Comparison of ENCODE assay signal across 15 cellular contexts in genomic region chr11:104623518-104623917, GRCh38.
A peak's percentile ranks its signal among the peaks of the same experiment; 100 is the strongest.
DNase-seq lines count a peak whose midpoint lies in the region; ATAC-seq lines count a peak whose summit lies in the region.
"Had no signal": no experiment of that assay in that cellular context is flagged by ENCODE, and none has a peak within 500 bp of the region (broad histone marks: within the 10 kb centered on the region; RNA-seq: fewer than 3 reads in every experiment).

No MANE protein-coding gene starts in this region.

- CTCF ChIA-PET in activated CD4-positive, alpha-beta T cell treated with anti-CD3 and anti-CD28 coated beads for 36 hours (lab: Charles Lee) = interaction anchor here (0.6 to 1.2 kb wide), 5 partner anchors 10 to 148 kb away, joined by 3 to 4 read pairs (median 3); no protein-coding TSS in a partner anchor

- DNase-seq in activated CD4-positive, alpha-beta T cell treated with anti-CD3 and anti-CD28 coated beads for 36 hours = no peak
- DNase-seq in activated CD4-positive, alpha-beta T cell treated with anti-CD3 and anti-CD28 coated beads for 48 hours = no peak
- DNase-seq in SW 1271 (lab: John Stamatoyannopoulos, UW) (peak; percentile 63 to 85), fibroblast of peridontal ligament (ENCODE audit: extremely low read depth) (peak; percentile 43), C1 segment of cervical spinal cord (lab: John Stamatoyannopoulos, UW) (no peak)
- DNase-seq in stimulated activated naive CD8-positive, alpha-beta T cell treated with anti-CD3 and anti-CD28 coated beads, Interleukin-15, Interleukin-2, amounts not matched to agents 100 U/mL and 50 U/mL, for 24 hours = no peak
- no peak for DNase-seq in stimulated activated CD4-positive, alpha-beta T cell treated with anti-CD3 and anti-CD28 coated beads, Interleukin-4, amount 100 ng/mL, for 24 hours
- DNase-seq: 8988T, Caco-2, hypothalamus, Karpas-422, NCI-H187 treated with DMSO at 0.1 percent for 48 hours, NCI-H82, small intestine had no signal

- H3K27me3 Mint-ChIP-seq in activated CD4-positive, alpha-beta T cell treated with anti-CD3 and anti-CD28 coated beads for 36 hours = no peaks in the 10 kb centered on the region

- no peak overlapping the region for H3K4me3 Mint-ChIP-seq in activated CD4-positive, alpha-beta T cell treated with anti-CD3 and anti-CD28 coated beads for 36 hours

- intact Hi-C loops in activated CD4-positive, alpha-beta T cell treated with anti-CD3 and anti-CD28 coated beads for 36 hours (cut with DNase I, micrococcal nuclease) = loop anchor here in 1 of 2 experiments (5.0 kb wide), 1 partner anchor 284 kb away; no protein-coding TSS in a partner anchor

- ATAC-seq in activated CD4-positive, alpha-beta T cell treated with anti-CD3 and anti-CD28 coated beads for 36 hours = peak; percentile 69
- ATAC-seq in stimulated activated naive CD8-positive, alpha-beta T cell treated with anti-CD3 and anti-CD28 coated beads, Interleukin-15, Interleukin-2, amounts not matched to agents 100 U/mL and 50 U/mL, for 24 hours = peak; percentile 66
- no peak for ATAC-seq in GM19351 (IDR thresholded peaks at IDR 0.05; ENCODE audit: unreplicated experiment)

- POLR2A ChIA-PET in activated CD4-positive, alpha-beta T cell treated with anti-CD3 and anti-CD28 coated beads for 36 hours (lab: Charles Lee) = interaction anchor here (0.6 to 0.8 kb wide), 2 partner anchors 83 to 361 kb away, joined by 3 read pairs; no protein-coding TSS in a partner anchor

- H3K27ac Mint-ChIP-seq in activated CD4-positive, alpha-beta T cell treated with anti-CD3 and anti-CD28 coated beads for 36 hours = no peak overlapping the region

- H3K4me1 Mint-ChIP-seq in activated CD4-positive, alpha-beta T cell treated with anti-CD3 and anti-CD28 coated beads for 36 hours = peaks cover 21% of the 10 kb centered on the region

- H3K9me3 Mint-ChIP-seq in activated CD4-positive, alpha-beta T cell treated with anti-CD3 and anti-CD28 coated beads for 36 hours (ENCODE audit: low read depth) = peaks cover 2% of the 10 kb centered on the region

- H3K36me3 Mint-ChIP-seq in activated CD4-positive, alpha-beta T cell treated with anti-CD3 and anti-CD28 coated beads for 36 hours (ENCODE audit: low read depth) = no peaks in the 10 kb centered on the region

Comparison
In these comparisons a context has a peak if more than half of its experiments do, and no peak if none do; other contexts are left out.
1. DNase-seq: peak in SW 1271 (2 of 2) and fibroblast of peridontal ligament (single experiment); none in activated CD4-positive, alpha-beta T cell treated with anti-CD3 and anti-CD28 coated beads for 36 hours (single experiment), activated CD4-positive, alpha-beta T cell treated with anti-CD3 and anti-CD28 coated beads for 48 hours (single experiment), stimulated activated naive CD8-positive, alpha-beta T cell treated with anti-CD3 and anti-CD28 coated beads, Interleukin-15, Interleukin-2, amounts not matched to agents 100 U/mL and 50 U/mL, for 24 hours (single experiment), C1 segment of cervical spinal cord (0 of 14) and stimulated activated CD4-positive, alpha-beta T cell treated with anti-CD3 and anti-CD28 coated beads, Interleukin-4, amount 100 ng/mL, for 24 hours (single experiment).